In the genomic region with DNA sequence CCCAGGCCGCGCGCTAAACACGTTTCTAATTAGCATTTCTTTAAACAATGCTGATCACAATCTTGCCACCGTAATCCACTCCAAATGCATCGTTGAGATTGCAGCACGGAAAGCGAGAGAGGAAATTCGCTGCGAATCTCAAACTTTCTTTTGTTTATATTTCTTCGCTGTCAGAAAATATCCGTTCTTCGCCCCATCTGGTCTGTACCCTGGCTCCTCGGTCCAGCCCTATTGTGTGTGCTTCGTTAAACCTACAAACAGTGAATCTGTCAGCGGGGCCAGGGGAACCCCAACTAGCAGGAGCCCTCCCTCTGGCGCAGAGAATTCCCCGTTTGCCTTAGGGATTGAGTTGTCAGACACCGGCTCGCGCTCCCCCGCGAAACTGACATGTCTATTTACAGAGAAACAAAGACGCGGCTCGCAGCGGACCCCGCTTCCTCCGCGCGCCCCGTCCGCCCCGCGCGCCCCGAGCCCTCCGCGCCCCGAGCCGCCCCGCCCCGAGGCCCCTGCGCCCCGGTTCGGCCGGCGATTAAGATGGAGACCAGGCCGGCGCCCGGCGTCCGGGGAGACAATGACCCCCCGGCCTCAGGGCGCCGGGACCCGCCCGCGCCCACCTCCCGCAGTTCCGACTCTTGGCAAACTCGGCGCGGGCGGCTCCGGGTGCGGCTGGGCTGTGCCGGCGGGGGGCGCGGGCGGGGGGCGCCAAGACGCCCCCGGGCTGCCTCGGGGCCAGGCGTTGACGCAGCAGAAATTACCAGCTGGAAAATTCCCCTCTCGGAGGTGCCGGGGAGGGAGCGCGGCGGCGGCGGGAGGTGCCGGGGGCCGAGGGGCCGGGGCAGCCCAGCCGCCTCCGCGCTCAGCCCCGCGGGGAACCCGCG, we compare ENCODE assay signal across 9 cellular contexts. TPM values are rescaled to one million over a fixed set of nuclear protein-coding genes. Genes with fewer than 3 reads are reported as not detected.
DNase-seq lines count a peak whose midpoint lies in the region; ATAC-seq and TF ChIP-seq lines count a peak whose summit lies in the region.
"Had no signal": no experiment of that assay in that cellular context is flagged by ENCODE, and none has a peak within 500 bp of the region (broad histone marks: within the 10 kb centered on the region; RNA-seq: fewer than 3 reads in every experiment).

No MANE protein-coding gene starts in this region.

- in situ Hi-C loops in mammary epithelial cell (cut with MboI; ENCODE audit: low sequenced_read_pairs in 2 of 2), result no loop called here

- no TSS peak for BruUV-seq in mammary epithelial cell (replicated peaks; lab: Mats Ljungman, UMichigan)

- CTCF ChIA-PET in mammary epithelial cell (lab: Charles Lee; ENCODE audit: low non-redundant PET), result no interaction called here

- H4K20me1 ChIP-seq in mammary epithelial cell (ENCODE audit: insufficient read depth, low read length), result no peaks in the 10 kb centered on the region

- TF ChIP-seq CTCF in mammary epithelial cell (conservative IDR thresholded peaks at IDR 0.05 in 1 of 2, IDR thresholded peaks at IDR 0.05 in 1 of 2; ENCODE audit: extremely low read depth in 1 of 2, insufficient read depth in 1 of 2, low read depth in 1 of 2, low read length in 2 of 2) (no peak), lower lobe of right lung (IDR thresholded peaks at IDR 0.05) (no peak), upper lobe of right lung (IDR thresholded peaks at IDR 0.05) (no peak)

- intact Hi-C loops in mammary epithelial cell (cut with micrococcal nuclease) (no loop called here), lower lobe of right lung (cut with DNase I) (no loop called here), upper lobe of right lung (cut with DNase I) (no loop called here)

- H3K4me3 ChIP-seq in mammary epithelial cell (replicated peaks in 1 of 3; ENCODE audit: insufficient read depth in 1 of 3, low read depth in 2 of 3, low read length in 3 of 3) (peak overlapping the region in 2 of 3 experiments; percentile 16 to 29), lower lobe of right lung (peak overlapping the region; percentile 60), upper lobe of right lung (peak overlapping the region; percentile 54)

- no peak overlapping the region for H3K9ac ChIP-seq in mammary epithelial cell (ENCODE audit: insufficient read depth, low read length)
- H3K9ac ChIP-seq: KMS-11 had no signal

- H3K27me3 ChIP-seq in mammary epithelial cell (ENCODE audit: insufficient read depth, low read length) (peaks cover 19% of the 10 kb centered on the region), lower lobe of right lung (ENCODE audit: low read depth) (peaks cover 4% of the 10 kb centered on the region), upper lobe of right lung (no peaks in the 10 kb centered on the region)

- H2AFZ ChIP-seq in mammary epithelial cell (ENCODE audit: low read depth, low read length), result no peak overlapping the region

- DNase-seq in D341Med (ENCODE audit: low spot score) (peak; percentile 66), mammary epithelial cell (peak; percentile 30), lower lobe of right lung (no peak), upper lobe of right lung (no peak)

- ATAC-seq in HG03521 (IDR thresholded peaks at IDR 0.05; ENCODE audit: unreplicated experiment) (peak; percentile 9), lower lobe of right lung (no peak), upper lobe of right lung (no peak), GM19455 (IDR thresholded peaks at IDR 0.05; ENCODE audit: unreplicated experiment) (no peak), GM21423 (IDR thresholded peaks at IDR 0.05; ENCODE audit: unreplicated experiment) (no peak), GM19328 (IDR thresholded peaks at IDR 0.05; ENCODE audit: unreplicated experiment) (no peak)

- H3K79me2 ChIP-seq in mammary epithelial cell (ENCODE audit: insufficient read depth, low read length), result no peaks in the 10 kb centered on the region

- 6% methylated on average over 25 of the region's 95 CpGs for WGBS in mammary epithelial cell (ENCODE audit: low coverage, missing lambda C conversion rate)

- H3K27ac ChIP-seq in mammary epithelial cell (ENCODE audit: insufficient read depth, low read depth, low read length) (no peak overlapping the region), lower lobe of right lung (peak overlapping the region; percentile 63), upper lobe of right lung (peak overlapping the region; percentile 47)
- H3K27ac ChIP-seq: KMS-11 had no signal

- H3K4me1 ChIP-seq in mammary epithelial cell (ENCODE audit: insufficient read depth, low read length), result peaks cover 20% of the 10 kb centered on the region
- H3K4me1 ChIP-seq in lower lobe of right lung, result peaks cover 45% of the 10 kb centered on the region
- H3K4me1 ChIP-seq in upper lobe of right lung, result peaks cover 20% of the 10 kb centered on the region

- H3K36me3 ChIP-seq in mammary epithelial cell (ENCODE audit: insufficient read depth, low read length), result no peaks in the 10 kb centered on the region
- no peaks in the 10 kb centered on the region for H3K36me3 ChIP-seq in lower lobe of right lung
- H3K36me3 ChIP-seq in upper lobe of right lung, result no peaks in the 10 kb centered on the region

- H3K9me3 ChIP-seq in mammary epithelial cell (replicated peaks; ENCODE audit: insufficient read depth, low read length), result no peaks in the 10 kb centered on the region
- H3K9me3 ChIP-seq in lower lobe of right lung, result no peaks in the 10 kb centered on the region
- no peaks in the 10 kb centered on the region for H3K9me3 ChIP-seq in upper lobe of right lung

- peak overlapping the region; percentile 63 for H3K4me2 ChIP-seq in mammary epithelial cell (ENCODE audit: insufficient read depth, low read depth, low read length)
- H3K4me2 ChIP-seq: KMS-11 had no signal

- dilution Hi-C loops in mammary epithelial cell (cut with HindIII; ENCODE audit: low sequenced_read_pairs), result loop anchor here (10.0 kb wide), 1 partner anchor 275 kb away; a partner anchor contains a TSS

RNA-seq across cellular contexts. Expression of a gene that starts 0.9 kb away (rescaled TPM):
- total RNA-seq in mammary epithelial cell (1 to 10 TPM in 1 of 2 donors, under 1 TPM in 1; 0.52 to 1.5 TPM), lower lobe of right lung (9.9 TPM), upper lobe of right lung (19.7 TPM)
- polyA plus RNA-seq in mammary epithelial cell, result 0.12 TPM
- polyA minus RNA-seq in mammary epithelial cell, result not detected

RNA-seq across cellular contexts. Expression of a gene that starts 31.1 kb away (rescaled TPM):
- total RNA-seq in mammary epithelial cell (not detected), lower lobe of right lung (not detected), upper lobe of right lung (not detected)
- polyA plus RNA-seq in mammary epithelial cell, result not detected
- not detected for polyA minus RNA-seq in mammary epithelial cell

RNA-seq across cellular contexts. Expression of a gene that starts 34.9 kb away (rescaled TPM):
- total RNA-seq in mammary epithelial cell, result 100 to 1,000 TPM; 122 to 150 TPM
- 157 TPM for polyA plus RNA-seq in mammary epithelial cell
- polyA minus RNA-seq in mammary epithelial cell, result 115 TPM
- 76.9 TPM for total RNA-seq in lower lobe of right lung
- 81.5 TPM for total RNA-seq in upper lobe of right lung

Comparison
In these comparisons a context has a peak if more than half of its experiments do, and no peak if none do; other contexts are left out.
1. DNase-seq: peak in D341Med (single experiment) and mammary epithelial cell (single experiment); none in lower lobe of right lung (single experiment) and upper lobe of right lung (single experiment).
2. Peak in every context shown above with its lines, with median percentiles within 50 percentile points of each other: H3K4me3 ChIP-seq.